In genomic region chr2:39593439-39594393, GRCh38 we compare ENCODE assay signal across 8 cellular contexts.
DNase-seq lines count a peak whose midpoint lies in the region; ATAC-seq, FAIRE-seq and TF ChIP-seq lines count a peak whose summit lies in the region.

No MANE protein-coding gene starts in this region.

- intact Hi-C loops in kidney (cut with DNase I) (no loop called here), uterus (cut with DNase I; ENCODE audit: low total_unique reads) (no loop called here)

- no peak overlapping the region for H3K9ac ChIP-seq in kidney (ENCODE audit: low read length in 2 of 2)

- no peaks in the 10 kb centered on the region for H3K27me3 ChIP-seq in BE2C
- H3K27me3 ChIP-seq in brain microvascular endothelial cell (replicated peaks) = no peaks in the 10 kb centered on the region
- no peaks in the 10 kb centered on the region for H3K27me3 ChIP-seq in uterus

- no peak for FAIRE-seq in kidney (lab: Jason Lieb, UNC)

- TF ChIP-seq CTCF in BE2C (IDR thresholded peaks at IDR 0.05; ENCODE audit: low read depth, low read length) (peak; percentile 58), brain microvascular endothelial cell (IDR thresholded peaks at IDR 0.05; ENCODE audit: low read depth, low read length, missing control alignments) (peak; percentile 89), kidney (IDR thresholded peaks at IDR 0.05; ENCODE audit: borderline replicate concordance, extremely low read depth, insufficient read depth) (peak; percentile 55), uterus (IDR thresholded peaks at IDR 0.05) (peak in 3 of 4 experiments; percentile 22 to 39 (median 39))

- in situ Hi-C loops in brain microvascular endothelial cell (cut with HindIII; ENCODE audit: low pct_ligation_motif_present, low sequenced_read_pairs) = no loop called here

- H3K4me1 ChIP-seq in BE2C (no peaks in the 10 kb centered on the region), kidney (ENCODE audit: control insufficient read depth in 1 of 2, insufficient read depth in 1 of 2, low read depth in 1 of 2, low read length in 2 of 2) (no peaks in the 10 kb centered on the region), uterus (no peaks in the 10 kb centered on the region)

- H3K36me3 ChIP-seq in BE2C (no peaks in the 10 kb centered on the region), brain microvascular endothelial cell (replicated peaks) (no peaks in the 10 kb centered on the region), kidney (ENCODE audit: control insufficient read depth in 1 of 2, insufficient read depth in 2 of 2, low read length in 2 of 2) (no peaks in the 10 kb centered on the region), uterus (no peaks in the 10 kb centered on the region)

- H3K27ac ChIP-seq in brain microvascular endothelial cell (no peak overlapping the region), kidney (ENCODE audit: low read depth in 2 of 2, low read length in 2 of 2) (no peak overlapping the region), uterus (no peak overlapping the region)

- ATAC-seq in GM21576 (IDR thresholded peaks at IDR 0.05; ENCODE audit: unreplicated experiment) (peak; percentile 77), GM18858 (IDR thresholded peaks at IDR 0.05; ENCODE audit: unreplicated experiment) (no peak)

- H3K4me3 ChIP-seq in BE2C (ENCODE audit: low read depth, low read length) = no peak overlapping the region
- H3K4me3 ChIP-seq in brain microvascular endothelial cell (ENCODE audit: low read depth, low read length) = no peak overlapping the region
- H3K4me3 ChIP-seq in kidney (ENCODE audit: low read length in 2 of 2) = no peak overlapping the region
- H3K4me3 ChIP-seq in uterus = no peak overlapping the region

- H3K9me3 ChIP-seq in BE2C = no peaks in the 10 kb centered on the region
- no peaks in the 10 kb centered on the region for H3K9me3 ChIP-seq in kidney (ENCODE audit: control insufficient read depth in 1 of 2, low read length in 2 of 2)
- H3K9me3 ChIP-seq in uterus = no peaks in the 10 kb centered on the region

- no peak for TF ChIP-seq POLR2A in uterus (IDR thresholded peaks at IDR 0.05)

- peak; percentile 18 for DNase-seq in BE2C
- peak; percentile 77 for DNase-seq in NCI-H226
- DNase-seq in brain microvascular endothelial cell = peak; percentile 79
- no peak for DNase-seq in kidney
- DNase-seq in uterus = peak in 1 of 2 donors; percentile 17
- DNase-seq in NCI-H1048 (lab: John Stamatoyannopoulos, UW) = no peak

Comparison
In these comparisons a context has a peak if more than half of its experiments do, and no peak if none do; other contexts are left out.
1. DNase-seq: peak in BE2C (single experiment), NCI-H226 (single experiment) and brain microvascular endothelial cell (single experiment); none in kidney (single experiment) and NCI-H1048 (single experiment).
2. CTCF ChIP-seq: peak in every context shown above with its lines; median percentile 89 in brain microvascular endothelial cell; 58 in BE2C; 55 in kidney; 39 in uterus.